ENCODE assay signal across 1 cellular context in the genomic region with DNA sequence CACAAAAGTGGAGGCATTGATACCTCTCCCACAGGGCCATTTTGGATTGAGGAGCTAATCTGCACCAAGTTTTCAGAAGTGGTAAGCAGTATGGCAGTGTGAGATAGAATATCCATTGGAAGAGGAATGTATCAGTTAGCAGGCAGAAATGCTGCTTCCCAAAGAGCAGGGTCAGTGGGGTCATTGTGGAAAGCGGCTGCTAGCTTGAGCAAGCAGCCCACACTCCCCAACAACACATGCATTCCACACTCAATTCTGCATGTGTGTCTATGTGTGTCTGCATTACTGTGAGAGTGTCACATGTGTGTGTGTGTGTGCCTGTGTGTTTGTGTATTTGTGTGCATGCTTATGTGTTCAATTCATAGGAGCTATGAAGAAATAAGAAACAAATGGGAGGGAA.
TF ChIP-seq lines count a peak whose summit lies in the region.

No MANE protein-coding gene starts in this region.

TF ChIP-seq in IMR-90, 13 proteins besides CTCF, POLR2A, EP300 and RAD21:
- TF ChIP-seq SMC3 (IDR thresholded peaks at IDR 0.05; ENCODE audit: low read depth, low read length): no peak
- no peak for TF ChIP-seq MAFK (IDR thresholded peaks at IDR 0.05; ENCODE audit: low read depth, low read length)
